Comparison of ENCODE assay signal across 23 cellular contexts in genomic region chr17:30992551-30992950, GRCh38. TPM values are rescaled to one million over a fixed set of nuclear protein-coding genes. Genes with fewer than 3 reads are reported as not detected.
A peak's percentile ranks its signal among the peaks of the same experiment; 100 is the strongest.
DNase-seq lines count a peak whose midpoint lies in the region; ATAC-seq, FAIRE-seq and TF ChIP-seq lines count a peak whose summit lies in the region.
"Had no signal": no experiment of that assay in that cellular context is flagged by ENCODE, and none has a peak within 500 bp of the region (broad histone marks: within the 10 kb centered on the region; RNA-seq: fewer than 3 reads in every experiment).

No MANE protein-coding gene starts in this region.

- POLR2A ChIA-PET in A549 (lab: Yijun Ruan, JAX) (no interaction called here), HCT116 (lab: Charles Lee) (no interaction called here)

- H2AFZ ChIP-seq in HCT116 (ENCODE audit: low read depth, low read length, poor library complexity, severe bottlenecking) = no peak overlapping the region

- H3K27ac ChIP-seq in A549 = no peak overlapping the region
- no peak overlapping the region for H3K27ac ChIP-seq in HCT116 (ENCODE audit: low read depth, low read length)
- H3K27ac ChIP-seq in WERI-Rb-1 = no peak overlapping the region
- H3K27ac ChIP-seq in endodermal cell (ENCODE audit: low read depth, low read length) = no peak overlapping the region
- H3K27ac ChIP-seq in breast epithelium = no peak overlapping the region
- H3K27ac ChIP-seq: 22Rv1, Peyer's patch, SK-N-MC had no signal

- no peaks in the 10 kb centered on the region for H3K4me1 ChIP-seq in A549
- no peaks in the 10 kb centered on the region; a peak in 1 of 4 replicates for H3K4me1 ChIP-seq in HCT116 (ENCODE audit: control insufficient read depth in 1 of 2, insufficient read depth in 2 of 2, low read length in 2 of 2)
- no peaks in the 10 kb centered on the region for H3K4me1 ChIP-seq in endodermal cell (ENCODE audit: control insufficient read depth, insufficient read depth, low read length)
- H3K4me1 ChIP-seq in breast epithelium = no peaks in the 10 kb centered on the region
- H3K4me1 ChIP-seq: BE2C, Peyer's patch had no signal

- H3K4me2 ChIP-seq in A549 = no peak overlapping the region
- H3K4me2 ChIP-seq in HCT116 (ENCODE audit: low read length) = no peak overlapping the region

- intact Hi-C loops in HCT116 (cut with micrococcal nuclease) (no loop called here), breast epithelium (cut with DNase I; ENCODE audit: low total_unique reads) (no loop called here)

- TF ChIP-seq POLR2A in A549 (IDR thresholded peaks at IDR 0.05; ENCODE audit: low read length) (no peak), HCT116 (IDR thresholded peaks at IDR 0.05; ENCODE audit: borderline replicate concordance, extremely low read depth, insufficient read depth, insufficient read length) (no peak), breast epithelium (IDR thresholded peaks at IDR 0.05) (no peak)

- FAIRE-seq in A549 (lab: Jason Lieb, UNC) = no peak
- FAIRE-seq: HTR-8/SVneo had no signal

- no peaks in the 10 kb centered on the region for H3K9me2 ChIP-seq in HCT116 (ENCODE audit: insufficient read depth)

- H3K27me3 Mint-ChIP-seq in endodermal cell (ENCODE audit: insufficient read depth) = no peaks in the 10 kb centered on the region

- peak overlapping the region; percentile 30 for H3K27ac Mint-ChIP-seq in endodermal cell

- H3K4me3 Mint-ChIP-seq in endodermal cell = no peak overlapping the region

- H3K9me3 Mint-ChIP-seq in endodermal cell = no peaks in the 10 kb centered on the region

- BruUV-seq in HCT116 (replicated peaks; lab: Mats Ljungman, UMichigan) = no TSS peak

- H3K36me3 Mint-ChIP-seq in endodermal cell (ENCODE audit: low read depth) = peaks cover 30% of the 10 kb centered on the region

- CTCF ChIA-PET in A549 (lab: Yijun Ruan, JAX) (interaction anchor here (1.0 kb wide), 1 partner anchor 76 kb away, joined by 3 read pairs; no protein-coding TSS in a partner anchor), HCT116 (lab: Charles Lee) (interaction anchor here (0.7 kb wide), 1 partner anchor 156 kb away, joined by 3 read pairs; no protein-coding TSS in a partner anchor)

- H3K4me3 ChIP-seq in A549 (no peak overlapping the region), HCT116 (replicated peaks in 1 of 2; ENCODE audit: low read depth in 1 of 2, low read length in 2 of 2) (no peak overlapping the region), WERI-Rb-1 (ENCODE audit: low read depth, low read length) (no peak overlapping the region), endodermal cell (ENCODE audit: low read length) (no peak overlapping the region), breast epithelium (no peak overlapping the region)
- H3K4me3 ChIP-seq: MG63, Peyer's patch, SK-N-MC had no signal

- no peak for DNase-seq in A549 (ENCODE audit: low read depth in 1 of 2, low spot score in 1 of 2)
- no peak for DNase-seq in HCT116 (ENCODE audit: low read depth, low spot score)
- DNase-seq in WERI-Rb-1 = no peak
- DNase-seq in endodermal cell = peak; percentile 53
- DNase-seq in activated CD4-positive, CD25-positive, alpha-beta regulatory T cell treated with anti-CD3 and anti-CD28 coated beads, Interleukin-2, amount 50 U/mL, for 72 hours = no peak
- no peak for DNase-seq in breast epithelium (ENCODE audit: low spot score in 2 of 2)
- DNase-seq in stimulated activated CD4-positive, alpha-beta T cell treated with anti-CD3 and anti-CD28 coated beads, Interleukin-12 subunit alpha, Interleukin-12 subunit beta, amount 100 ng/mL, for 4 hours = no peak
- DNase-seq in NOMO-1 treated with dmso at 0.1 percent for 144 hours (lab: John Stamatoyannopoulos, UW; ENCODE audit: unreplicated experiment) = no peak
- DNase-seq: ACHN; BE2C; Calu3; KBM-7; MG63; NCI-H2029; NCI-H446; NCI-H526; NCI-H82; NK-92 treated with Interleukin-12 subunit alpha and Interleukin-12 subunit beta, amount 100 ng/mL, for 24 hours; Peyer's patch; SIG-M5 had no signal

- RAD21 ChIA-PET in HCT116 (lab: Charles Lee; ENCODE audit: low non-redundant PET in 1 of 2, low total read pairs in 2 of 2, uncharacterized antibody in 2 of 2, unreplicated experiment in 2 of 2) = no interaction called here

- no peak for TF ChIP-seq EP300 in A549 (IDR thresholded peaks at IDR 0.05)

- no peaks in the 10 kb centered on the region for H4K20me1 ChIP-seq in HCT116 (ENCODE audit: insufficient read depth)

- ATAC-seq in A549 (no peak), HCT116 (no peak)

- WGBS in A549 (ENCODE audit: missing lambda C conversion rate) = 98% methylated on average over 3 of the region's 3 CpGs
- 95 to 100% methylated on average over 1 to 3 of the region's 3 CpGs for WGBS in endodermal cell (ENCODE audit: insufficient coverage in 1 of 2, insufficient read length in 1 of 2), 2 experiments

- no peaks in the 10 kb centered on the region for H3K36me3 ChIP-seq in HCT116 (ENCODE audit: control insufficient read depth in 1 of 2, insufficient read depth in 2 of 2, low read length in 2 of 2)
- no peaks in the 10 kb centered on the region for H3K36me3 ChIP-seq in WERI-Rb-1
- H3K36me3 ChIP-seq in endodermal cell (ENCODE audit: control insufficient read depth, insufficient read depth, low read length) = peaks cover 11% of the 10 kb centered on the region
- H3K36me3 ChIP-seq in breast epithelium = peaks cover 3% of the 10 kb centered on the region
- H3K36me3 ChIP-seq: BE2C had no signal

- TF ChIP-seq RAD21 in A549 (conservative IDR thresholded peaks at IDR 0.05 in 1 of 2, IDR thresholded peaks at IDR 0.05 in 1 of 2) (0 out of 5 replicates have a peak, but pooled peaks of 1 of the 2 experiments have one; percentile 5), HCT116 (IDR thresholded peaks at IDR 0.05; ENCODE audit: low read depth) (peak; percentile 11; the same call in 1 of the 2 replicates)

- no peaks in the 10 kb centered on the region for H3K79me2 ChIP-seq in HCT116 (ENCODE audit: insufficient read depth, low read length)

- H3K27me3 ChIP-seq in HCT116 (ENCODE audit: insufficient read depth, low read length) (no peaks in the 10 kb centered on the region), WERI-Rb-1 (ENCODE audit: insufficient read depth, low read depth, severe bottlenecking) (no peaks in the 10 kb centered on the region), endodermal cell (ENCODE audit: control insufficient read depth, insufficient read depth, low read length, poor library complexity, severe bottlenecking) (no peaks in the 10 kb centered on the region), breast epithelium (no peaks in the 10 kb centered on the region)
- H3K27me3 ChIP-seq: BE2C, MG63, Peyer's patch had no signal

- TF ChIP-seq CTCF in A549 (IDR thresholded peaks at IDR 0.05) = peak; percentile 14; the same call in 1 of the 3 replicates
- TF ChIP-seq CTCF in HCT116 (IDR thresholded peaks at IDR 0.05 in 2 of 3, conservative IDR thresholded peaks at IDR 0.05 in 1 of 3; ENCODE audit: borderline replicate concordance in 1 of 3, insufficient read depth in 1 of 3, low read depth in 2 of 3, low read length in 2 of 3) = peak in 1 of 3 experiments; percentile 34; a peak in 2 of 6 replicates
- TF ChIP-seq CTCF in WERI-Rb-1 (IDR thresholded peaks at IDR 0.05; ENCODE audit: low read depth, low read length) = 0 out of 2 replicates have a peak, but pooled peaks have one; percentile 8
- TF ChIP-seq CTCF in endodermal cell (conservative IDR thresholded peaks at IDR 0.05) = peak; percentile 66
- TF ChIP-seq CTCF in breast epithelium (IDR thresholded peaks at IDR 0.05) = no peak

- H3K9ac ChIP-seq in HCT116 (ENCODE audit: low read length) (no peak overlapping the region), endodermal cell (ENCODE audit: extremely low read depth, low read length, poor library complexity, severe bottlenecking) (no peak overlapping the region)

- H3K4me1 Mint-ChIP-seq in endodermal cell = no peaks in the 10 kb centered on the region

- no peaks in the 10 kb centered on the region for H3K9me3 ChIP-seq in A549
- no peaks in the 10 kb centered on the region for H3K9me3 ChIP-seq in HCT116 (ENCODE audit: control insufficient read depth in 1 of 2, insufficient read depth in 1 of 2, low read depth in 1 of 2, low read length in 2 of 2)
- no peaks in the 10 kb centered on the region for H3K9me3 ChIP-seq in WERI-Rb-1 (ENCODE audit: severe bottlenecking)
- H3K9me3 ChIP-seq in endodermal cell (ENCODE audit: control insufficient read depth, low read length) = no peaks in the 10 kb centered on the region
- H3K9me3 ChIP-seq in breast epithelium = no peaks in the 10 kb centered on the region
- H3K9me3 ChIP-seq: BE2C, MG63, Peyer's patch had no signal

TF ChIP-seq in A549, 52 proteins besides CTCF, POLR2A, EP300 and RAD21 (continues in another document):
- TF ChIP-seq CBX8 (IDR thresholded peaks at IDR 0.05) = no peak
- TF ChIP-seq CHD4 (IDR thresholded peaks at IDR 0.05; ENCODE audit: borderline replicate concordance) = no peak
- no peak for TF ChIP-seq KDM5A (IDR thresholded peaks at IDR 0.05)
- TF ChIP-seq ZFP36 (IDR thresholded peaks at IDR 0.05; ENCODE audit: borderline replicate concordance, partially characterized antibody) = no peak
- TF ChIP-seq EHMT2 (IDR thresholded peaks at IDR 0.05; ENCODE audit: low read depth) = no peak
- no peak for TF ChIP-seq FOXS1 (CRISPR knock-in tag; IDR thresholded peaks at IDR 0.05)
- no peak for TF ChIP-seq PHF8 (IDR thresholded peaks at IDR 0.05; ENCODE audit: borderline replicate concordance, low read depth)
- no peak for TF ChIP-seq JUN (IDR thresholded peaks at IDR 0.05)

TF ChIP-seq in HCT116, 20 proteins besides CTCF, POLR2A, EP300 and RAD21:
- TF ChIP-seq SIN3A (IDR thresholded peaks at IDR 0.05; ENCODE audit: low read depth) (no peak), FOSL1 (IDR thresholded peaks at IDR 0.05; ENCODE audit: low read depth) (no peak), ELF1 (IDR thresholded peaks at IDR 0.05; ENCODE audit: borderline replicate concordance, low read depth) (no peak), SP1 (IDR thresholded peaks at IDR 0.05; ENCODE audit: low read depth) (no peak)

RNA-seq across cellular contexts. Expression of gene RNF135, which starts 21.7 kb away (rescaled TPM):
- polyA plus RNA-seq in A549 (2011; rRNA removed) (35.0 and 43.1 TPM in 2 replicates), A549 (2017; fragmentation: RNase III; extraction: RNeasy Plus Mini Kit Qiagen cat#74134 plus additional on column Dnase treatment) (23.1 to 25.8 TPM (median 24.7 TPM) in 3 replicates)
- 26.1 and 35.3 TPM in 2 replicates for polyA plus RNA-seq in A549 (2012; cell fraction: cytosol; rRNA removed)
- polyA plus RNA-seq in A549 (2012; cell fraction: nucleus; rRNA removed) = 18.7 and 21.8 TPM in 2 replicates
- 19.1 and 20.7 TPM in 2 replicates for polyA minus RNA-seq in A549 (2011; rRNA and poly(A)+ RNA removed)
- total RNA-seq in HCT116 (2021; ENCODE audit: unreplicated experiment) (11.2 TPM), endodermal cell (10 to 100 TPM; 14.8 to 20.7 TPM), breast epithelium (10 to 100 TPM; 29.2 to 50.2 (median 33.1) TPM)
- 7.1 and 7.9 TPM in 2 replicates for polyA plus RNA-seq in HCT116 (2012)
- polyA plus RNA-seq in endodermal cell (2013, experiment 1 of 2) = 7.8 TPM
- 7.4 TPM for polyA plus RNA-seq in endodermal cell (2013, experiment 2 of 2)

Comparison
In these comparisons a context has a peak if more than half of its experiments do, and no peak if none do; other contexts are left out.
1. CTCF ChIP-seq: peak in A549 (single experiment), WERI-Rb-1 (single experiment) and endodermal cell (single experiment); none in breast epithelium (0 of 3).